1 cellular context compared by ENCODE assay signal in the genomic region with DNA sequence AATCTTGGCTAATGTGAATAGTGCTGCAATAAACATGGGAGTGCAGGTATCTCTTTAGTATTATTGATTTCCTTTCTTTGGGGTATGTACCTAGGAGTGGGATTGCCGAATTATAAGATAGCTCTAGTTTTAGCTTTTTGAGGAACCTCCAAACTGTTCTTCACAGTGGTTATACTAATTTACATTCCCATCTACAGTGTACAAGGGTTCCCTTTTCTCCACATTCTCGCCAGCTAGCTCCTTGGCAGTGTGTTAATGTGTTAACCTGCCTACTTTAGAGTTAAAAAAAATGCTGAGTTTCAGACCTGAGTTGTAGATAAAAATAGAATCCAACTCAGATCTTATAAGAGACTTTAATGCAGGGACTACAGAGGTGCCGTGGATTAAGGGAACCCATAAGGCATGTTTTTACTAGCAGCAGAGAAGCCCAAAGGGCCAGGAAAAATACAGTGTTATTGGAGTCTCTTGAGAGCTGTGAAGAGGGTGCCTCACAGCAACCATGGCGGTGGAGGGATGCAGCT.
TF ChIP-seq lines count a peak whose summit lies in the region.

No MANE protein-coding gene starts in this region.

TF ChIP-seq in SK-N-SH treated with all-trans-retinoic acid at 6 μM for 48 hours, 23 proteins besides CTCF, POLR2A, EP300 and RAD21 (continued from another document):
- TF ChIP-seq SNAI2 (CRISPR knock-in tag; IDR thresholded peaks at IDR 0.05): no peak
- no peak for TF ChIP-seq CSDC2 (CRISPR knock-in tag; IDR thresholded peaks at IDR 0.05)
- TF ChIP-seq TCF4 (CRISPR knock-in tag; IDR thresholded peaks at IDR 0.05; ENCODE audit: borderline replicate concordance): no peak
- TF ChIP-seq, protein P1, sequence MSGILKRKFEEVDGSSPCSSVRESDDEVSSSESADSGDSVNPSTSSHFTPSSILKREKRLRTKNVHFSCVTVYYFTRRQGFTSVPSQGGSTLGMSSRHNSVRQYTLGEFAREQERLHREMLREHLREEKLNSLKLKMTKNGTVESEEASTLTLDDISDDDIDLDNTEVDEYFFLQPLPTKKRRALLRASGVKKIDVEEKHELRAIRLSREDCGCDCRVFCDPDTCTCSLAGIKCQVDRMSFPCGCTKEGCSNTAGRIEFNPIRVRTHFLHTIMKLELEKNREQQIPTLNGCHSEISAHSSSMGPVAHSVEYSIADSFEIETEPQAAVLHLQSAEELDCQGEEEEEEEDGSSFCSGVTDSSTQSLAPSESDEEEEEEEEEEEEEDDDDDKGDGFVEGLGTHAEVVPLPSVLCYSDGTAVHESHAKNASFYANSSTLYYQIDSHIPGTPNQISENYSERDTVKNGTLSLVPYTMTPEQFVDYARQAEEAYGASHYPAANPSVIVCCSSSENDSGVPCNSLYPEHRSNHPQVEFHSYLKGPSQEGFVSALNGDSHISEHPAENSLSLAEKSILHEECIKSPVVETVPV (CRISPR knock-in tag; IDR thresholded peaks at IDR 0.05): no peak
- no peak for TF ChIP-seq GLIS3 (CRISPR knock-in tag; IDR thresholded peaks at IDR 0.05)
- no peak for TF ChIP-seq OSR1 (CRISPR knock-in tag; IDR thresholded peaks at IDR 0.05)
- TF ChIP-seq ZNF70 (CRISPR knock-in tag; IDR thresholded peaks at IDR 0.05): no peak
- no peak for TF ChIP-seq ISL1 (CRISPR knock-in tag; IDR thresholded peaks at IDR 0.05)
- TF ChIP-seq BACH2 (CRISPR knock-in tag; IDR thresholded peaks at IDR 0.05; ENCODE audit: borderline replicate concordance): no peak
- no peak for TF ChIP-seq ZNF8 (CRISPR knock-in tag; IDR thresholded peaks at IDR 0.05)
- no peak for TF ChIP-seq ZNF565 (CRISPR knock-in tag; conservative IDR thresholded peaks at IDR 0.05; ENCODE audit: low read depth)
- no peak for TF ChIP-seq ZFP30 (CRISPR knock-in tag; IDR thresholded peaks at IDR 0.05)
- TF ChIP-seq, protein P2, sequence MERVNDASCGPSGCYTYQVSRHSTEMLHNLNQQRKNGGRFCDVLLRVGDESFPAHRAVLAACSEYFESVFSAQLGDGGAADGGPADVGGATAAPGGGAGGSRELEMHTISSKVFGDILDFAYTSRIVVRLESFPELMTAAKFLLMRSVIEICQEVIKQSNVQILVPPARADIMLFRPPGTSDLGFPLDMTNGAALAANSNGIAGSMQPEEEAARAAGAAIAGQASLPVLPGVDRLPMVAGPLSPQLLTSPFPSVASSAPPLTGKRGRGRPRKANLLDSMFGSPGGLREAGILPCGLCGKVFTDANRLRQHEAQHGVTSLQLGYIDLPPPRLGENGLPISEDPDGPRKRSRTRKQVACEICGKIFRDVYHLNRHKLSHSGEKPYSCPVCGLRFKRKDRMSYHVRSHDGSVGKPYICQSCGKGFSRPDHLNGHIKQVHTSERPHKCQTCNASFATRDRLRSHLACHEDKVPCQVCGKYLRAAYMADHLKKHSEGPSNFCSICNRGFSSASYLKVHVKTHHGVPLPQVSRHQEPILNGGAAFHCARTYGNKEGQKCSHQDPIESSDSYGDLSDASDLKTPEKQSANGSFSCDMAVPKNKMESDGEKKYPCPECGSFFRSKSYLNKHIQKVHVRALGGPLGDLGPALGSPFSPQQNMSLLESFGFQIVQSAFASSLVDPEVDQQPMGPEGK (CRISPR knock-in tag; IDR thresholded peaks at IDR 0.05; ENCODE audit: borderline replicate concordance): no peak
- TF ChIP-seq, protein P3, sequence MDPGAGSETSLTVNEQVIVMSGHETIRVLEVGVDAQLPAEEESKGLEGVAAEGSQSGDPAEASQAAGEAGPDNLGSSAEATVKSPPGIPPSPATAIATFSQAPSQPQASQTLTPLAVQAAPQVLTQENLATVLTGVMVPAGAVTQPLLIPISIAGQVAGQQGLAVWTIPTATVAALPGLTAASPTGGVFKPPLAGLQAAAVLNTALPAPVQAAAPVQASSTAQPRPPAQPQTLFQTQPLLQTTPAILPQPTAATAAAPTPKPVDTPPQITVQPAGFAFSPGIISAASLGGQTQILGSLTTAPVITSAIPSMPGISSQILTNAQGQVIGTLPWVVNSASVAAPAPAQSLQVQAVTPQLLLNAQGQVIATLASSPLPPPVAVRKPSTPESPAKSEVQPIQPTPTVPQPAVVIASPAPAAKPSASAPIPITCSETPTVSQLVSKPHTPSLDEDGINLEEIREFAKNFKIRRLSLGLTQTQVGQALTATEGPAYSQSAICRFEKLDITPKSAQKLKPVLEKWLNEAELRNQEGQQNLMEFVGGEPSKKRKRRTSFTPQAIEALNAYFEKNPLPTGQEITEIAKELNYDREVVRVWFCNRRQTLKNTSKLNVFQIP (CRISPR knock-in tag; IDR thresholded peaks at IDR 0.05; ENCODE audit: borderline replicate concordance, low read depth): no peak
- TF ChIP-seq ARNTL (CRISPR knock-in tag; IDR thresholded peaks at IDR 0.05; ENCODE audit: borderline replicate concordance, low read depth): no peak
- TF ChIP-seq TOX (CRISPR knock-in tag; IDR thresholded peaks at IDR 0.05; ENCODE audit: borderline replicate concordance): no peak
- TF ChIP-seq, protein P4, sequence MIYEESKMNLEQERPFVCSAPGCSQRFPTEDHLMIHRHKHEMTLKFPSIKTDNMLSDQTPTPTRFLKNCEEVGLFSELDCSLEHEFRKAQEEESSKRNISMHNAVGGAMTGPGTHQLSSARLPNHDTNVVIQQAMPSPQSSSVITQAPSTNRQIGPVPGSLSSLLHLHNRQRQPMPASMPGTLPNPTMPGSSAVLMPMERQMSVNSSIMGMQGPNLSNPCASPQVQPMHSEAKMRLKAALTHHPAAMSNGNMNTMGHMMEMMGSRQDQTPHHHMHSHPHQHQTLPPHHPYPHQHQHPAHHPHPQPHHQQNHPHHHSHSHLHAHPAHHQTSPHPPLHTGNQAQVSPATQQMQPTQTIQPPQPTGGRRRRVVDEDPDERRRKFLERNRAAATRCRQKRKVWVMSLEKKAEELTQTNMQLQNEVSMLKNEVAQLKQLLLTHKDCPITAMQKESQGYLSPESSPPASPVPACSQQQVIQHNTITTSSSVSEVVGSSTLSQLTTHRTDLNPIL (CRISPR knock-in tag; IDR thresholded peaks at IDR 0.05; ENCODE audit: low read depth): no peak
- TF ChIP-seq PPARA (CRISPR knock-in tag; IDR thresholded peaks at IDR 0.05; ENCODE audit: borderline replicate concordance): no peak
